19 cellular contexts compared by ENCODE assay signal in the genomic region with DNA sequence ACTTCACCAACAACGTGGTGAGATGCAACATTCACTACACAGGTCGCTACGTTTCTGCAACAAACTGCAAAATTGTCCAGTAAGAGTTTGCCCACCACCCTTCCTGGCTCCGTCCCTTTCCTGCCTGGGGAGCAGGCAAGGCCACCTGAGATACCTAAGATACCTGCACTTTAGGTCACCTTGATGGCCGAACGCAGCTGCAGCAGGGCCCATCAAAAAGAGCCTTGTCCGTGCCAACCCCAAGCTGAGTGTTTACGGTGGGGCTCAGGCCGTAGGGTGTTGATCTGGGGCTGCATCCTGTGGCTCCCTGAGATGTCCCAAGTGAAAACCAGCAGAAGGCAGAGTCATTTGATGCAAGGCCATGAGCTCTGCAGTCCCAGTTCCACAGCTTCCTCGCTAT.
"Had no signal": no experiment of that assay in that cellular context is flagged by ENCODE, and none has a peak within 500 bp of the region (broad histone marks: within the 10 kb centered on the region; RNA-seq: fewer than 3 reads in every experiment).

No MANE protein-coding gene starts in this region.

- H3K27me3 ChIP-seq: heart right ventricle, ovary, right atrium auricular region, transverse colon, uterus had no signal

- DNase-seq: activated naive CD4-positive, alpha-beta T cell; activated naive CD8-positive, alpha-beta T cell treated with anti-CD3 and anti-CD28 coated beads, Interleukin-2, amount 50 U/mL, for 24 hours; activated T-cell treated with anti-CD3 and anti-CD28 coated beads, Interleukin-2, amount 50 U/mL, for 1 hour; heart right ventricle; stimulated activated CD4-positive, alpha-beta T cell treated with anti-CD3 and anti-CD28 coated beads, Interleukin-12 subunit alpha, Interleukin-12 subunit beta, amount 100 ng/mL, for 4 hours; substantia nigra; T-cell; transverse colon; uterus had no signal

- FAIRE-seq: keratinocyte had no signal

- H3K4me3 Mint-ChIP-seq: activated naive CD8-positive, alpha-beta T cell treated with anti-CD3 and anti-CD28 coated beads, Interleukin-2, amount 50 U/mL, for 24 hours; mesothelial cell of epicardium; naive thymus-derived CD8-positive, alpha-beta T cell; stimulated activated naive CD8-positive, alpha-beta T cell treated with anti-CD3 and anti-CD28 coated beads, Interleukin-15, Interleukin-2, amounts not matched to agents 100 ng/mL and 50 ng/mL, for 24 hours; T-cell; T-helper 2 cell treated with Interferon-gamma antibody and Interleukin-4, amounts not matched to agents 5 μg/mL and 100 μg/mL, for 36 hours; WTC11 had no signal

- H3K36me3 Mint-ChIP-seq: naive thymus-derived CD8-positive, alpha-beta T cell; T-cell; WTC11 had no signal

- H3K9me3 Mint-ChIP-seq: activated naive CD8-positive, alpha-beta T cell treated with anti-CD3 and anti-CD28 coated beads, Interleukin-2, amount 50 U/mL, for 24 hours; mesothelial cell of epicardium; naive thymus-derived CD8-positive, alpha-beta T cell; stimulated activated naive CD8-positive, alpha-beta T cell treated with anti-CD3 and anti-CD28 coated beads, Interleukin-15, Interleukin-2, amounts not matched to agents 100 ng/mL and 50 ng/mL, for 24 hours; T-cell; T-helper 2 cell treated with Interferon-gamma antibody and Interleukin-4, amounts not matched to agents 5 μg/mL and 100 μg/mL, for 36 hours; WTC11 had no signal

- H3K27ac ChIP-seq: ovary, psoas muscle, transverse colon, uterus had no signal

- H3K27me3 Mint-ChIP-seq: activated naive CD8-positive, alpha-beta T cell treated with anti-CD3 and anti-CD28 coated beads, Interleukin-2, amount 50 U/mL, for 24 hours; naive thymus-derived CD8-positive, alpha-beta T cell; stimulated activated naive CD8-positive, alpha-beta T cell treated with anti-CD3 and anti-CD28 coated beads, Interleukin-15, Interleukin-2, amounts not matched to agents 100 ng/mL and 50 ng/mL, for 24 hours; T-cell had no signal

- ATAC-seq: activated naive CD8-positive, alpha-beta T cell treated with anti-CD3 and anti-CD28 coated beads, Interleukin-2, amount 50 U/mL, for 24 hours; heart right ventricle; left lobe of liver; naive thymus-derived CD8-positive, alpha-beta T cell; psoas muscle; T-cell; WTC11 had no signal

- H3K36me3 ChIP-seq: ovary, transverse colon, uterus had no signal

- H3K27ac Mint-ChIP-seq: activated naive CD8-positive, alpha-beta T cell treated with anti-CD3 and anti-CD28 coated beads, Interleukin-2, amount 50 U/mL, for 24 hours; mesothelial cell of epicardium; stimulated activated naive CD8-positive, alpha-beta T cell treated with anti-CD3 and anti-CD28 coated beads, Interleukin-15, Interleukin-2, amounts not matched to agents 100 ng/mL and 50 ng/mL, for 24 hours; T-helper 2 cell treated with Interferon-gamma antibody and Interleukin-4, amounts not matched to agents 5 μg/mL and 100 μg/mL, for 36 hours; WTC11 had no signal

- H3K4me3 ChIP-seq: heart right ventricle, ovary, psoas muscle, right atrium auricular region, transverse colon, uterus had no signal

- H3K9me3 ChIP-seq: heart right ventricle, ovary, psoas muscle, right atrium auricular region, transverse colon, uterus had no signal
